ENCODE assay signal across 1 cellular context in the genomic region with DNA sequence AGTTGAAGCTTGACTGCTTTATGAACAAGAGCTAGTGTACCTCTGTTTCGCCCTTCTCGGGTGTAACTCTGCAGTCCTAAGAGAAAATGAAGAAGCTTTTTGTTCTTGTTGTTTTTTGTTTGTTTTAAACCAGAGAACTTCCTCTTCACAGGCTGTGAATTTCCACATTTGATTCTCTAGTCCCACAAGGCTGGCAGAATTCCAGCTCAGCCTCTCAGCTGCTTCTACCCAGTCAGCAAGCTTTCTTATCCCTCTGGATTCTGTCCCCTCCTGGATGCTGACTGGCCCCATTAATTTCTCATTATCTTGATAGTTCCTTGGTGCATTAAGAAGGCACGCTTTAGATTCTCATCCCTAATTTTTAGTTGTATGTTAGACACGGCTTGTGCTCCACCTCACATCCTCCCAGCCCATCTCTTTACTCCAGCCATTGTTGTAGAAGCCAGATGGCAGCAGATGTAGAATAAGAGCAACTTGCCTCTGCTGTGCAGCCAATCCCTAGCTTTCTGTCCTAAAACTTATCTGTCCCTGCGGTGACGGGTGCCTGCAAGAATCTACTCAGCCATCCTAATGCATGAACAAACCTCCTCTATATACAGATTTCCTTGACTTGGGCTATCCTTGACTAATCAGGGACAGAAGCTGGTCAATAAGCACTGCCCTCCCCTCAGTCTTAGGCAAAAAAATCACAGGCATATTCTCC.
A peak's percentile ranks its signal among the peaks of the same experiment; 100 is the strongest.
TF ChIP-seq lines count a peak whose summit lies in the region.

No MANE protein-coding gene starts in this region.

TF ChIP-seq in K562, 482 proteins besides CTCF, POLR2A, EP300 and RAD21:
- TF ChIP-seq KDM2B (CRISPR knock-in tag; IDR thresholded peaks at IDR 0.05) (no peak), ARHGAP35 (IDR thresholded peaks at IDR 0.05; ENCODE audit: partially characterized antibody) (no peak), NFIC (IDR thresholded peaks at IDR 0.05) (peak; percentile 44), PPARD (CRISPR knock-in tag; IDR thresholded peaks at IDR 0.05) (no peak), MEIS2 (IDR thresholded peaks at IDR 0.05; ENCODE audit: partially characterized antibody) (no peak), ATF1 (CRISPR knock-in tag; IDR thresholded peaks at IDR 0.05) (no peak), ATF1 (tag; IDR thresholded peaks at IDR 0.05) (no peak)
- TF ChIP-seq, protein P1, sequence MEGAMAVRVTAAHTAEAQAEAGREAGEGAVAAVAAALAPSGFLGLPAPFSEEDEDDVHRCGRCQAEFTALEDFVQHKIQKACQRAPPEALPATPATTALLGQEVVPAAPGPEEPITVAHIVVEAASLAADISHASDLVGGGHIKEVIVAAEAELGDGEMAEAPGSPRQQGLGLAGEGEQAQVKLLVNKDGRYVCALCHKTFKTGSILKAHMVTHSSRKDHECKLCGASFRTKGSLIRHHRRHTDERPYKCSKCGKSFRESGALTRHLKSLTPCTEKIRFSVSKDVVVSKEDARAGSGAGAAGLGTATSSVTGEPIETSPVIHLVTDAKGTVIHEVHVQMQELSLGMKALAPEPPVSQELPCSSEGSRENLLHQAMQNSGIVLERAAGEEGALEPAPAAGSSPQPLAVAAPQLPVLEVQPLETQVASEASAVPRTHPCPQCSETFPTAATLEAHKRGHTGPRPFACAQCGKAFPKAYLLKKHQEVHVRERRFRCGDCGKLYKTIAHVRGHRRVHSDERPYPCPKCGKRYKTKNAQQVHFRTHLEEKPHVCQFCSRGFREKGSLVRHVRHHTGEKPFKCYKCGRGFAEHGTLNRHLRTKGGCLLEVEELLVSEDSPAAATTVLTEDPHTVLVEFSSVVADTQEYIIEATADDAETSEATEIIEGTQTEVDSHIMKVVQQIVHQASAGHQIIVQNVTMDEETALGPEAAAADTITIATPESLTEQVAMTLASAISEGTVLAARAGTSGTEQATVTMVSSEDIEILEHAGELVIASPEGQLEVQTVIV (CRISPR knock-in tag; IDR thresholded peaks at IDR 0.05; ENCODE audit: borderline replicate concordance) = no peak
- TF ChIP-seq, protein P2, sequence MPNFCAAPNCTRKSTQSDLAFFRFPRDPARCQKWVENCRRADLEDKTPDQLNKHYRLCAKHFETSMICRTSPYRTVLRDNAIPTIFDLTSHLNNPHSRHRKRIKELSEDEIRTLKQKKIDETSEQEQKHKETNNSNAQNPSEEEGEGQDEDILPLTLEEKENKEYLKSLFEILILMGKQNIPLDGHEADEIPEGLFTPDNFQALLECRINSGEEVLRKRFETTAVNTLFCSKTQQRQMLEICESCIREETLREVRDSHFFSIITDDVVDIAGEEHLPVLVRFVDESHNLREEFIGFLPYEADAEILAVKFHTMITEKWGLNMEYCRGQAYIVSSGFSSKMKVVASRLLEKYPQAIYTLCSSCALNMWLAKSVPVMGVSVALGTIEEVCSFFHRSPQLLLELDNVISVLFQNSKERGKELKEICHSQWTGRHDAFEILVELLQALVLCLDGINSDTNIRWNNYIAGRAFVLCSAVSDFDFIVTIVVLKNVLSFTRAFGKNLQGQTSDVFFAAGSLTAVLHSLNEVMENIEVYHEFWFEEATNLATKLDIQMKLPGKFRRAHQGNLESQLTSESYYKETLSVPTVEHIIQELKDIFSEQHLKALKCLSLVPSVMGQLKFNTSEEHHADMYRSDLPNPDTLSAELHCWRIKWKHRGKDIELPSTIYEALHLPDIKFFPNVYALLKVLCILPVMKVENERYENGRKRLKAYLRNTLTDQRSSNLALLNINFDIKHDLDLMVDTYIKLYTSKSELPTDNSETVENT (CRISPR knock-in tag; IDR thresholded peaks at IDR 0.05) = no peak
